ENCODE assay signal across 8 cellular contexts in genomic region chr17:48492401-48493298, GRCh38. TPM values are rescaled to one million over a fixed set of nuclear protein-coding genes. Genes with fewer than 3 reads are reported as not detected.
A peak's percentile ranks its signal among the peaks of the same experiment; 100 is the strongest.
DNase-seq lines count a peak whose midpoint lies in the region; ATAC-seq, FAIRE-seq and TF ChIP-seq lines count a peak whose summit lies in the region.

No MANE protein-coding gene starts in this region.

- H3K27me3 ChIP-seq in ascending aorta = no peaks in the 10 kb centered on the region
- H3K27me3 ChIP-seq in iPS-15b (ENCODE audit: control insufficient read depth, insufficient read depth, low read length) = peaks cover 66% of the 10 kb centered on the region
- peaks cover 0 to 3% of the 10 kb centered on the region in 2 donors for H3K27me3 ChIP-seq in small intestine (ENCODE audit: control insufficient read depth in 2 of 2, insufficient read depth in 2 of 2, low read length in 2 of 2)

- WGBS in small intestine, 3 donors = 5 to 7% (median 6%) methylated on average over 53 of the region's 53 CpGs

- no peak overlapping the region for H3K27ac Mint-ChIP-seq in T-helper 2 cell treated with Interferon-gamma antibody and Interleukin-4, amounts not matched to agents 5 μg/mL and 100 μg/mL, for 36 hours

- peak overlapping the region; percentile 73 for H3K4me3 Mint-ChIP-seq in T-helper 2 cell treated with Interferon-gamma antibody and Interleukin-4, amounts not matched to agents 5 μg/mL and 100 μg/mL, for 36 hours

- no peaks in the 10 kb centered on the region for H3K9me3 Mint-ChIP-seq in T-helper 2 cell treated with Interferon-gamma antibody and Interleukin-4, amounts not matched to agents 5 μg/mL and 100 μg/mL, for 36 hours

- peaks cover 33% of the 10 kb centered on the region for H3K4me1 Mint-ChIP-seq in T-helper 2 cell treated with Interferon-gamma antibody and Interleukin-4, amounts not matched to agents 5 μg/mL and 100 μg/mL, for 36 hours (ENCODE audit: low read depth)

- H3K27me3 Mint-ChIP-seq in T-helper 2 cell treated with Interferon-gamma antibody and Interleukin-4, amounts not matched to agents 5 μg/mL and 100 μg/mL, for 36 hours (ENCODE audit: low read depth) = peaks cover 24% of the 10 kb centered on the region

- FAIRE-seq in small intestine (lab: Jason Lieb, UNC) = no peak

- TF ChIP-seq CTCF in GM13977 (IDR thresholded peaks at IDR 0.05; ENCODE audit: extremely low read depth, insufficient read depth, missing control alignments) (peak; percentile 95), LNCAP (IDR thresholded peaks at IDR 0.05) (peak; percentile 95), ascending aorta (IDR thresholded peaks at IDR 0.05) (peak; percentile 83 to 94 (median 90))

- in situ Hi-C loops in GM13977 (cut with MboI; ENCODE audit: low pct_unique_long_range_greater_than_20kb, low sequenced_read_pairs, unreplicated experiment) = no loop called here

- ATAC-seq in HG02571 (IDR thresholded peaks at IDR 0.05; ENCODE audit: unreplicated experiment) = no peak
- no peak for ATAC-seq in GM18511 (IDR thresholded peaks at IDR 0.05; ENCODE audit: unreplicated experiment)

- H3K27ac ChIP-seq in ascending aorta = no peak overlapping the region
- H3K27ac ChIP-seq in small intestine (ENCODE audit: low read depth in 1 of 2, low read length in 1 of 2) = peak overlapping the region in 1 of 2 donors; percentile 38

- H3K36me3 ChIP-seq in ascending aorta (no peaks in the 10 kb centered on the region), iPS-15b (ENCODE audit: control insufficient read depth, insufficient read depth, low read length) (no peaks in the 10 kb centered on the region), small intestine (ENCODE audit: control insufficient read depth in 2 of 2, insufficient read depth in 2 of 2, low read length in 2 of 2) (no peaks in the 10 kb centered on the region)

- intact Hi-C loops in ascending aorta (cut with DNase I) = loop anchor here (2.0 to 5.0 kb wide), 2 partner anchors 50 to 102 kb away; no protein-coding TSS in a partner anchor

- no peak overlapping the region for H3K9ac ChIP-seq in iPS-15b (ENCODE audit: low read depth, low read length)

- H3K4me3 ChIP-seq in ascending aorta = peak overlapping the region; percentile 41 to 60
- peak overlapping the region; percentile 64 for H3K4me3 ChIP-seq in iPS-15b (ENCODE audit: low read depth, low read length)
- no peak overlapping the region for H3K4me3 ChIP-seq in small intestine (ENCODE audit: low read depth in 1 of 2, low read length in 2 of 2)

- H3K4me1 ChIP-seq in ascending aorta (peaks cover 4 to 6% of the 10 kb centered on the region in 2 donors), iPS-15b (ENCODE audit: control insufficient read depth, insufficient read depth, low read length) (peaks cover 2% of the 10 kb centered on the region), small intestine (ENCODE audit: control insufficient read depth in 2 of 2, insufficient read depth in 1 of 2, low read depth in 1 of 2, low read length in 1 of 2) (no peaks in the 10 kb centered on the region)

- no peaks in the 10 kb centered on the region for H3K36me3 Mint-ChIP-seq in T-helper 2 cell treated with Interferon-gamma antibody and Interleukin-4, amounts not matched to agents 5 μg/mL and 100 μg/mL, for 36 hours (ENCODE audit: low read depth)

- DNase-seq in GM13977 (ENCODE audit: low spot score) = peak; percentile 84
- DNase-seq in T-helper 2 cell treated with Interferon-gamma antibody and Interleukin-4, amounts not matched to agents 5 μg/mL and 100 μg/mL, for 36 hours (ENCODE audit: low spot score) = peak; percentile 51
- DNase-seq in ascending aorta (ENCODE audit: low spot score in 2 of 2) = peak in 1 of 2 donors; percentile 85
- DNase-seq in small intestine = peak; percentile 39

- H3K9me3 ChIP-seq in ascending aorta (no peaks in the 10 kb centered on the region), iPS-15b (ENCODE audit: control insufficient read depth, insufficient read depth, low read length) (no peaks in the 10 kb centered on the region), small intestine (ENCODE audit: control insufficient read depth, low read depth) (no peaks in the 10 kb centered on the region)

RNA-seq across cellular contexts. Expression of gene HOXB1, which starts 38.2 kb away (rescaled TPM):
- total RNA-seq in ascending aorta = not detected
- polyA plus RNA-seq in small intestine = not detected

RNA-seq across cellular contexts. Expression of gene HOXB2, which starts 52.3 kb away (rescaled TPM):
- total RNA-seq in ascending aorta = 55.3 TPM
- polyA plus RNA-seq in small intestine = 1 to 10 TPM in 2 of 3 donors, under 1 TPM in 1; 0.89 to 9.5 (median 5.1) TPM

Comparison
In these comparisons a context has a peak if more than half of its experiments do, and no peak if none do; other contexts are left out.
1. H3K4me3 ChIP-seq: peak in ascending aorta (2 of 2) and iPS-15b (single experiment); none in small intestine (0 of 2).
2. Peak in every context shown above with its lines, with median percentiles within 50 percentile points of each other: CTCF ChIP-seq.